In genomic region chr2:38700113-38700780, GRCh38 we compare ENCODE assay signal across 18 cellular contexts. TPM values are rescaled to one million over a fixed set of nuclear protein-coding genes. Genes with fewer than 3 reads are reported as not detected.
DNase-seq lines count a peak whose midpoint lies in the region; ATAC-seq and TF ChIP-seq lines count a peak whose summit lies in the region.
"Had no signal": no experiment of that assay in that cellular context is flagged by ENCODE, and none has a peak within 500 bp of the region (broad histone marks: within the 10 kb centered on the region; RNA-seq: fewer than 3 reads in every experiment).

No MANE protein-coding gene starts in this region.

- intact Hi-C loops in CD4-positive, alpha-beta T cell (cut with DNase I, micrococcal nuclease), result loop anchor here in 1 of 2 experiments (2.0 kb wide), 1 partner anchor 17 kb away; no protein-coding TSS in a partner anchor
- intact Hi-C loops in activated CD4-positive, alpha-beta memory T cell treated with anti-CD3 and anti-CD28 coated beads for 36 hours (cut with micrococcal nuclease), result loop anchor here (1.0 to 2.0 kb wide), 3 partner anchors 9 to 36 kb away; no protein-coding TSS in a partner anchor
- intact Hi-C loops in prostate gland (cut with DNase I) (no loop called here), ascending aorta (cut with DNase I) (no loop called here)

- no peak for DNase-seq in CD4-positive, alpha-beta T cell
- DNase-seq in activated CD4-positive, alpha-beta memory T cell treated with anti-CD3 and anti-CD28 coated beads for 36 hours, result peak; percentile 33
- DNase-seq in effector memory CD8-positive, alpha-beta T cell, result no peak
- DNase-seq in 8988T, result no peak
- no peak for DNase-seq in prostate gland (ENCODE audit: low spot score)
- DNase-seq in ascending aorta (ENCODE audit: low spot score in 2 of 2), result no peak
- DNase-seq in NCI-H2029 (lab: John Stamatoyannopoulos, UW), result no peak
- DNase-seq: AML-193; dorsolateral prefrontal cortex; MM.1S; NCI-H187 treated with DMSO at 0.1 percent for 48 hours; stimulated activated CD4-positive, alpha-beta T cell treated with anti-CD3 and anti-CD28 coated beads, Interleukin-4, amount 100 ng/mL, for 1 hour had no signal

- H3K4me3 ChIP-seq in BLaER1 (no peak overlapping the region), prostate gland (no peak overlapping the region), ascending aorta (no peak overlapping the region)
- H3K4me3 ChIP-seq: cardiac muscle cell, dorsolateral prefrontal cortex had no signal

- H3K27me3 ChIP-seq in BLaER1 (no peaks in the 10 kb centered on the region), prostate gland (replicated peaks; ENCODE audit: insufficient read depth) (no peaks in the 10 kb centered on the region), ascending aorta (no peaks in the 10 kb centered on the region)
- no peaks in the 10 kb centered on the region for H3K27me3 ChIP-seq in CD4-positive, alpha-beta T cell (ENCODE audit: control insufficient read depth, insufficient read depth, low read length)
- H3K27me3 ChIP-seq: cardiac muscle cell, dorsolateral prefrontal cortex had no signal

- H3K27ac ChIP-seq in BLaER1, result no peak overlapping the region
- peak overlapping the region; percentile 29 for H3K27ac ChIP-seq in CD4-positive, alpha-beta T cell (ENCODE audit: low read depth, low read length)
- no peak overlapping the region for H3K27ac ChIP-seq in prostate gland
- H3K27ac ChIP-seq in ascending aorta, result no peak overlapping the region
- H3K27ac ChIP-seq: cardiac muscle cell, HL-60 had no signal

- H4K20me1 ChIP-seq in BLaER1, result no peaks in the 10 kb centered on the region

- peak overlapping the region; percentile 61; the same call in 1 of the 2 replicates for H3K4me2 ChIP-seq in BLaER1

- H3K9me3 Mint-ChIP-seq in CD4-positive, alpha-beta T cell, result peaks cover 2% of the 10 kb centered on the region
- H3K9me3 Mint-ChIP-seq in activated CD4-positive, alpha-beta memory T cell treated with anti-CD3 and anti-CD28 coated beads for 36 hours, result no peaks in the 10 kb centered on the region
- H3K9me3 Mint-ChIP-seq in effector memory CD8-positive, alpha-beta T cell, result no peaks in the 10 kb centered on the region
- H3K9me3 Mint-ChIP-seq: nephron had no signal

- peaks cover 21% of the 10 kb centered on the region for H3K4me1 ChIP-seq in BLaER1
- H3K4me1 ChIP-seq in prostate gland (replicated peaks), result no peaks in the 10 kb centered on the region
- no peaks in the 10 kb centered on the region for H3K4me1 ChIP-seq in ascending aorta

- peaks cover 59% of the 10 kb centered on the region for H3K36me3 Mint-ChIP-seq in CD4-positive, alpha-beta T cell (ENCODE audit: low read depth)
- H3K36me3 Mint-ChIP-seq in activated CD4-positive, alpha-beta memory T cell treated with anti-CD3 and anti-CD28 coated beads for 36 hours, result peaks cover 41% of the 10 kb centered on the region
- peaks cover 35% of the 10 kb centered on the region for H3K36me3 Mint-ChIP-seq in effector memory CD8-positive, alpha-beta T cell (ENCODE audit: insufficient read depth)

- H3K27ac Mint-ChIP-seq in CD4-positive, alpha-beta T cell, result peak overlapping the region; percentile 85
- H3K27ac Mint-ChIP-seq in activated CD4-positive, alpha-beta memory T cell treated with anti-CD3 and anti-CD28 coated beads for 36 hours, result peak overlapping the region; percentile 97
- peak overlapping the region; percentile 88 to 97 for H3K27ac Mint-ChIP-seq in effector memory CD8-positive, alpha-beta T cell
- H3K27ac Mint-ChIP-seq: memory B cell, nephron had no signal

- no peak overlapping the region for H3K9ac ChIP-seq in BLaER1

- no peak for TF ChIP-seq POLR2A in prostate gland (IDR thresholded peaks at IDR 0.05)

- CTCF ChIA-PET in CD4-positive, alpha-beta T cell (lab: Charles Lee), result no interaction called here
- CTCF ChIA-PET in activated CD4-positive, alpha-beta memory T cell treated with anti-CD3 and anti-CD28 coated beads for 36 hours (lab: Charles Lee), result interaction anchor here (2.1 to 2.5 kb wide), 2 partner anchors 24 to 118 kb away, joined by 6 to 8 read pairs; no protein-coding TSS in a partner anchor

- ATAC-seq in CD4-positive, alpha-beta T cell (ENCODE audit: poor library complexity), result peak; percentile 34
- peak; percentile 21 for ATAC-seq in effector memory CD8-positive, alpha-beta T cell (replicated peaks)

- H3K4me1 Mint-ChIP-seq in CD4-positive, alpha-beta T cell (ENCODE audit: low read depth), result peaks cover 62% of the 10 kb centered on the region
- H3K4me1 Mint-ChIP-seq in activated CD4-positive, alpha-beta memory T cell treated with anti-CD3 and anti-CD28 coated beads for 36 hours (ENCODE audit: low read depth), result peaks cover 76% of the 10 kb centered on the region
- peaks cover 31 to 49% of the 10 kb centered on the region in 2 donors for H3K4me1 Mint-ChIP-seq in effector memory CD8-positive, alpha-beta T cell (ENCODE audit: low read depth in 2 of 2)
- H3K4me1 Mint-ChIP-seq: memory B cell had no signal

- no peaks in the 10 kb centered on the region for H3K27me3 Mint-ChIP-seq in CD4-positive, alpha-beta T cell
- no peaks in the 10 kb centered on the region for H3K27me3 Mint-ChIP-seq in activated CD4-positive, alpha-beta memory T cell treated with anti-CD3 and anti-CD28 coated beads for 36 hours
- H3K27me3 Mint-ChIP-seq in effector memory CD8-positive, alpha-beta T cell, result no peaks in the 10 kb centered on the region
- H3K27me3 Mint-ChIP-seq: IgD-negative memory B cell, memory B cell had no signal

- no peak for TF ChIP-seq CTCF in CD4-positive, alpha-beta T cell (IDR thresholded peaks at IDR 0.05)
- TF ChIP-seq CTCF in prostate gland (IDR thresholded peaks at IDR 0.05) (no peak), ascending aorta (IDR thresholded peaks at IDR 0.05) (no peak)

- WGBS in prostate gland, result 92% methylated on average over 9 of the region's 9 CpGs

- H3K9me3 ChIP-seq in BLaER1 (peaks cover 8% of the 10 kb centered on the region; the same call in 1 of the 2 replicates), prostate gland (no peaks in the 10 kb centered on the region), ascending aorta (no peaks in the 10 kb centered on the region)
- no peaks in the 10 kb centered on the region for H3K9me3 ChIP-seq in CD4-positive, alpha-beta T cell (ENCODE audit: control insufficient read depth, low read length)

- H3K36me3 ChIP-seq in BLaER1, result peaks cover 27% of the 10 kb centered on the region; the same call in 1 of the 2 replicates
- H3K36me3 ChIP-seq in prostate gland, result no peaks in the 10 kb centered on the region
- no peaks in the 10 kb centered on the region for H3K36me3 ChIP-seq in ascending aorta
- H3K36me3 ChIP-seq: cardiac muscle cell had no signal

- H3K4me3 Mint-ChIP-seq in CD4-positive, alpha-beta T cell, result peak overlapping the region; percentile 51
- peak overlapping the region; percentile 63 for H3K4me3 Mint-ChIP-seq in activated CD4-positive, alpha-beta memory T cell treated with anti-CD3 and anti-CD28 coated beads for 36 hours
- H3K4me3 Mint-ChIP-seq in effector memory CD8-positive, alpha-beta T cell, result peak overlapping the region; percentile 71 to 79
- H3K4me3 Mint-ChIP-seq: IgD-negative memory B cell, memory B cell, nephron had no signal

- POLR2A ChIA-PET in CD4-positive, alpha-beta T cell (lab: Charles Lee), result interaction anchor here (4.5 kb wide), 1 partner anchor 9 kb away, joined by 20 read pairs; no protein-coding TSS in a partner anchor
- POLR2A ChIA-PET in activated CD4-positive, alpha-beta memory T cell treated with anti-CD3 and anti-CD28 coated beads for 36 hours (lab: Charles Lee), result interaction anchor here (0.8 to 2.0 kb wide), 6 partner anchors 23 to 51 kb away, joined by 3 to 11 read pairs (median 4); partner anchors contain the start of genes GALM and SRSF7

RNA-seq across cellular contexts. Expression of gene GALM, which starts 34.3 kb away (rescaled TPM):
- 1 to 10 TPM; 5.9 to 7.0 TPM for total RNA-seq in CD4-positive, alpha-beta T cell
- 10 to 100 TPM; 90.2 to 95.3 TPM for total RNA-seq in activated CD4-positive, alpha-beta memory T cell treated with anti-CD3 and anti-CD28 coated beads for 36 hours
- 10 to 100 TPM in 1 of 2 donors, 1 to 10 TPM in 1; 5.6 to 22.3 TPM for total RNA-seq in prostate gland
- 1.4 TPM for total RNA-seq in ascending aorta

RNA-seq across cellular contexts. Expression of gene SRSF7, which starts 50.9 kb away (rescaled TPM):
- total RNA-seq in CD4-positive, alpha-beta T cell, result 100 to 1,000 TPM; 550 to 557 TPM
- total RNA-seq in activated CD4-positive, alpha-beta memory T cell treated with anti-CD3 and anti-CD28 coated beads for 36 hours, result 100 to 1,000 TPM; 276 to 279 TPM
- 10 to 100 TPM; 73.2 to 84.4 TPM for total RNA-seq in prostate gland
- 54.1 TPM for total RNA-seq in ascending aorta
